8 cellular contexts compared by ENCODE assay signal in the genomic region with DNA sequence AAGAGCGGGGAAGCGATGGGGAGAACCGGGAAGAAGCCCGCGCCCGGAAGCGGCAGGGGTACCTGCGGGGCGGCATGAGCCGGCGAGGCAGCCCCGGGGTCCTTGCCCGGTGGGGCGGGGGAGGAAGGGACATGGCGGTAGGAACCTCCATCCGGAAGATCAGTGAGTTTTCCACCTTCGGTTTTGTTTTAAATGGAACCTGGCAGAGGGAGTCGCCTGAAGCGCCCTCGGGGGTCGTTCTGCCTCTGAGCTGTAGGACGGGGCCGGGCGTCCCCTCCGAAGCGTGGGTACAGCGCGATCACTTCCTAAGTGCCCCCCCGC. TPM values are rescaled to one million over a fixed set of nuclear protein-coding genes. Genes with fewer than 3 reads are reported as not detected.
DNase-seq lines count a peak whose midpoint lies in the region; ATAC-seq and TF ChIP-seq lines count a peak whose summit lies in the region.

No MANE protein-coding gene starts in this region.

- H3K4me3 Mint-ChIP-seq in activated naive CD4-positive, alpha-beta T cell treated with anti-CD3 and anti-CD28 coated beads, Interleukin-2, amount 50 U/mL, for 24 hours = peak overlapping the region; percentile 91
- peak overlapping the region; percentile 91 for H3K4me3 Mint-ChIP-seq in activated naive CD8-positive, alpha-beta T cell treated with anti-CD3 and anti-CD28 coated beads for 36 hours

- no peak for DNase-seq in activated naive CD4-positive, alpha-beta T cell treated with anti-CD3 and anti-CD28 coated beads, Interleukin-2, amount 50 U/mL, for 16 hours
- DNase-seq in activated naive CD8-positive, alpha-beta T cell treated with anti-CD3 and anti-CD28 coated beads for 36 hours = no peak
- DNase-seq in left colon (peak in 1 of 2 donors; percentile 40), tibial artery (no peak), KG1 (lab: John Stamatoyannopoulos, UW) (no peak), NCI-H226 (no peak)

- peaks cover 0 to 5% (median 0%) of the 10 kb centered on the region in 3 donors for H3K36me3 ChIP-seq in tibial artery

- intact Hi-C loops in left colon (cut with DNase I, micrococcal nuclease) (no loop called here), tibial artery (cut with DNase I; ENCODE audit: low total_unique reads) (loop anchor here (1.0 kb wide), 1 partner anchor 22 kb away; no protein-coding TSS in a partner anchor)

- H3K4me1 Mint-ChIP-seq in activated naive CD4-positive, alpha-beta T cell treated with anti-CD3 and anti-CD28 coated beads, Interleukin-2, amount 50 U/mL, for 24 hours = peaks cover 34% of the 10 kb centered on the region
- H3K4me1 Mint-ChIP-seq in activated naive CD8-positive, alpha-beta T cell treated with anti-CD3 and anti-CD28 coated beads for 36 hours = peaks cover 35% of the 10 kb centered on the region

- no peaks in the 10 kb centered on the region for H3K9me3 ChIP-seq in tibial artery

- H3K4me3 ChIP-seq in tibial artery = peak overlapping the region; percentile 78 to 86

- H3K9me3 Mint-ChIP-seq in activated naive CD4-positive, alpha-beta T cell treated with anti-CD3 and anti-CD28 coated beads, Interleukin-2, amount 50 U/mL, for 24 hours = peaks cover 6% of the 10 kb centered on the region
- H3K9me3 Mint-ChIP-seq in activated naive CD8-positive, alpha-beta T cell treated with anti-CD3 and anti-CD28 coated beads for 36 hours = peaks cover 1% of the 10 kb centered on the region

- H3K4me1 ChIP-seq in tibial artery = peaks cover 0 to 42% (median 20%) of the 10 kb centered on the region in 4 donors

- ATAC-seq in HG03135 (IDR thresholded peaks at IDR 0.05; ENCODE audit: unreplicated experiment) = peak; percentile 11
- peak; percentile 20 for ATAC-seq in left colon

- H3K27me3 Mint-ChIP-seq in activated naive CD4-positive, alpha-beta T cell treated with anti-CD3 and anti-CD28 coated beads, Interleukin-2, amount 50 U/mL, for 24 hours = no peaks in the 10 kb centered on the region
- H3K27me3 Mint-ChIP-seq in activated naive CD8-positive, alpha-beta T cell treated with anti-CD3 and anti-CD28 coated beads for 36 hours = peaks cover 7% of the 10 kb centered on the region

- no peaks in the 10 kb centered on the region for H3K27me3 ChIP-seq in tibial artery

- H3K27ac Mint-ChIP-seq in activated naive CD4-positive, alpha-beta T cell treated with anti-CD3 and anti-CD28 coated beads, Interleukin-2, amount 50 U/mL, for 24 hours = peak overlapping the region; percentile 82
- peak overlapping the region; percentile 92 for H3K27ac Mint-ChIP-seq in activated naive CD8-positive, alpha-beta T cell treated with anti-CD3 and anti-CD28 coated beads for 36 hours

- H3K36me3 Mint-ChIP-seq in activated naive CD4-positive, alpha-beta T cell treated with anti-CD3 and anti-CD28 coated beads, Interleukin-2, amount 50 U/mL, for 24 hours = peaks cover 18% of the 10 kb centered on the region
- peaks cover 39% of the 10 kb centered on the region for H3K36me3 Mint-ChIP-seq in activated naive CD8-positive, alpha-beta T cell treated with anti-CD3 and anti-CD28 coated beads for 36 hours

- no peak for TF ChIP-seq CTCF in tibial artery (IDR thresholded peaks at IDR 0.05)

- H3K27ac ChIP-seq in tibial artery = peak overlapping the region; percentile 83 to 90

RNA-seq across cellular contexts. Expression of a gene that starts 0.5 kb away (rescaled TPM):
- 100 to 1,000 TPM; 231 to 242 TPM for total RNA-seq in activated naive CD8-positive, alpha-beta T cell treated with anti-CD3 and anti-CD28 coated beads for 36 hours
- 100 to 1,000 TPM; 104 to 116 TPM for total RNA-seq in left colon
